Comparison of ENCODE assay signal across 8 cellular contexts in the genomic region with DNA sequence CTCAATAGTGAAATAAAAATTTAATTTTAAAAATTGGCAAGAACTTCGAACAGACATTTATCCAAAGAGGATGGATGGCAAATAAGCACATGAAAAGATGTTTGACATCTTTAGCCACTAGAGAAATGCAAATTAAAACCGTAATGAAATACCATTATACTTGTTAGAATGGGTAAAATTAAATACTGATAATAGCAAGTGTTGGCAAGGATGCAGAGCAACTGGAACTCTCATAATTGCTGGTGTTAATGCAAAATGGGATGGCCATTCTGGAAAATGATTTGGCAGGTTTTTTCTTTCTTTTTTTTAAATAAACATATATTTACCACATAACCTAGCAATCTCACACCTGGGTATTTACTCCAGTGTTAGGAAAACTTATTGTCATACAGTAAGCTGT.
"Had no signal": no experiment of that assay in that cellular context is flagged by ENCODE, and none has a peak within 500 bp of the region (broad histone marks: within the 10 kb centered on the region; RNA-seq: fewer than 3 reads in every experiment).

No MANE protein-coding gene starts in this region.

- H3K27ac ChIP-seq: GM23248 had no signal

- H2AFZ ChIP-seq: GM23248 had no signal

- H3K27ac Mint-ChIP-seq: H9, IgD-negative memory B cell had no signal

- DNase-seq: GM23248, GOT3, H9, HCEC 1CT, KG1 had no signal

- FAIRE-seq: H54, HTR-8/SVneo had no signal

- H3K9ac ChIP-seq: GM23248 had no signal

- H3K4me3 ChIP-seq: GM23248 had no signal

- H3K27me3 Mint-ChIP-seq: IgD-negative memory B cell had no signal

- H3K4me3 Mint-ChIP-seq: H9, IgD-negative memory B cell had no signal
